ENCODE assay signal across 16 cellular contexts in genomic region chr2:233499928-233500327, GRCh38.
A peak's percentile ranks its signal among the peaks of the same experiment; 100 is the strongest.
DNase-seq lines count a peak whose midpoint lies in the region; ATAC-seq, FAIRE-seq and TF ChIP-seq lines count a peak whose summit lies in the region.
"Had no signal": no experiment of that assay in that cellular context is flagged by ENCODE, and none has a peak within 500 bp of the region (broad histone marks: within the 10 kb centered on the region; RNA-seq: fewer than 3 reads in every experiment).

No MANE protein-coding gene starts in this region.

- no peaks in the 10 kb centered on the region for H3K79me2 ChIP-seq in OCI-LY7 (ENCODE audit: insufficient read depth, low read depth, low read length)

- POLR2A ChIA-PET in OCI-LY7 (lab: Charles Lee) = interaction anchor here (0.6 kb wide), 1 partner anchor 18 kb away, joined by 11 read pairs; no protein-coding TSS in a partner anchor

- H4K20me1 ChIP-seq in OCI-LY7 (ENCODE audit: insufficient read depth, low read length) = no peaks in the 10 kb centered on the region
- H4K20me1 ChIP-seq: BLaER1 treated with 17β-estradiol and CSF1 and Interleukin-3, amounts not matched to agents 10 nM and 100 nM had no signal

- FAIRE-seq in GM18507 (lab: Jason Lieb, UNC) = peak; percentile 46
- no peak for FAIRE-seq in small intestine (lab: Jason Lieb, UNC)

- H3K4me1 ChIP-seq in OCI-LY7 (ENCODE audit: insufficient read depth, low read length, poor library complexity, severe bottlenecking) (peaks cover 7% of the 10 kb centered on the region), small intestine (ENCODE audit: control insufficient read depth in 2 of 2, insufficient read depth in 1 of 2, low read depth in 1 of 2, low read length in 1 of 2) (no peaks in the 10 kb centered on the region)

- H3K27me3 ChIP-seq in small intestine (ENCODE audit: control insufficient read depth in 2 of 2, insufficient read depth in 2 of 2, low read length in 2 of 2) = no peaks in the 10 kb centered on the region
- H3K27me3 ChIP-seq: BLaER1 treated with 17β-estradiol and CSF1 and Interleukin-3, amounts not matched to agents 10 nM and 100 nM had no signal

- no TSS peak for BruUV-seq in OCI-LY7 (replicated peaks; lab: Mats Ljungman, UMichigan)

- ATAC-seq in Right ventricle myocardium superior (ENCODE audit: poor library complexity) (no peak), HG02798 (IDR thresholded peaks at IDR 0.05; ENCODE audit: poor library complexity, unreplicated experiment) (no peak)
- ATAC-seq: CD8-positive, alpha-beta T cell had no signal

- 44 to 60% (median 58%) methylated on average over 2 of the region's 2 CpGs for WGBS in small intestine, 3 donors

- H3K4me3 ChIP-seq in OCI-LY7 (ENCODE audit: low read depth, low read length, poor library complexity, severe bottlenecking) = no peak overlapping the region
- no peak overlapping the region for H3K4me3 ChIP-seq in fibroblast of the aortic adventitia (ENCODE audit: low read depth, low read length)
- no peak overlapping the region for H3K4me3 ChIP-seq in small intestine (ENCODE audit: low read depth in 1 of 2, low read length in 2 of 2)
- H3K4me3 ChIP-seq: BLaER1 treated with 17β-estradiol and CSF1 and Interleukin-3, amounts not matched to agents 10 nM and 100 nM; GM23248 had no signal

- H3K9me2 ChIP-seq in OCI-LY7 (ENCODE audit: insufficient read depth, low read length) = no peaks in the 10 kb centered on the region

- H3K36me3 ChIP-seq in OCI-LY7 (ENCODE audit: insufficient read depth, low read length) (peaks cover 10% of the 10 kb centered on the region; the same call in 1 of the 2 replicates), small intestine (ENCODE audit: control insufficient read depth in 2 of 2, insufficient read depth in 2 of 2, low read length in 2 of 2) (peaks cover 0 to 18% of the 10 kb centered on the region in 2 donors)

- no peak overlapping the region for H3K27ac ChIP-seq in OCI-LY7 (ENCODE audit: low read depth, low read length, poor library complexity, severe bottlenecking)
- H3K27ac ChIP-seq in small intestine (ENCODE audit: low read depth in 1 of 2, low read length in 1 of 2) = no peak overlapping the region
- H3K27ac ChIP-seq: BLaER1 treated with 17β-estradiol and CSF1 and Interleukin-3, amounts not matched to agents 10 nM and 100 nM; GM23248; HL-60 had no signal

- H2AFZ ChIP-seq in OCI-LY7 (ENCODE audit: low read length) = peak overlapping the region; percentile 17; the same call in 1 of the 2 replicates
- H2AFZ ChIP-seq: GM23248 had no signal

- H3K9me3 ChIP-seq in OCI-LY7 (ENCODE audit: low read length) (peaks cover 39% of the 10 kb centered on the region), small intestine (ENCODE audit: control insufficient read depth, low read depth) (no peaks in the 10 kb centered on the region)

- DNase-seq in GM18507 (ENCODE audit: extremely low spot score, insufficient read length, low read depth) (no peak), OCI-LY7 (ENCODE audit: low spot score) (no peak), fibroblast of the aortic adventitia (ENCODE audit: low read depth) (peak; percentile 12), small intestine (peak; percentile 28), 8988T (no peak), Right ventricle myocardium superior (no peak)
- DNase-seq: Calu3; CD8-positive, alpha-beta T cell; DMS79 treated with DMSO at 0.1 percent for 48 hours; GF-D8; GM23248; HCEC 1CT; IMR-90 had no signal

- intact Hi-C loops in OCI-LY7 (cut with micrococcal nuclease; ENCODE audit: unreplicated experiment) (no loop called here), Right ventricle myocardium superior (cut with DNase I) (no loop called here)

- CTCF ChIA-PET in OCI-LY7 (lab: Charles Lee; ENCODE audit: unreplicated experiment) = no interaction called here

- TF ChIP-seq CTCF in OCI-LY7 (conservative IDR thresholded peaks at IDR 0.05; ENCODE audit: low read length) (no peak), fibroblast of the aortic adventitia (IDR thresholded peaks at IDR 0.05; ENCODE audit: insufficient read depth, low read length) (no peak)

- no peak overlapping the region for H3K4me2 ChIP-seq in OCI-LY7 (ENCODE audit: low read length)

Comparison
In these comparisons a context has a peak if more than half of its experiments do, and no peak if none do; other contexts are left out.
1. DNase-seq: peak in fibroblast of the aortic adventitia (single experiment) and small intestine (single experiment); none in GM18507 (single experiment), OCI-LY7 (single experiment), 8988T (single experiment) and Right ventricle myocardium superior (single experiment).